Comparison of ENCODE assay signal across 19 cellular contexts in genomic region chr1:15026114-15026483, GRCh38.
"Had no signal": no experiment of that assay in that cellular context is flagged by ENCODE, and none has a peak within 500 bp of the region (broad histone marks: within the 10 kb centered on the region; RNA-seq: fewer than 3 reads in every experiment).

No MANE protein-coding gene starts in this region.

- H3K9me3 Mint-ChIP-seq: immature natural killer cell; naive thymus-derived CD8-positive, alpha-beta T cell; neural crest cell; stimulated activated effector memory CD8-positive, alpha-beta T cell treated with anti-CD3 and anti-CD28 coated beads, Interleukin-12 subunit alpha, Interleukin-12 subunit beta, amount 100 ng/mL, for 72 hours had no signal

- H3K4me1 Mint-ChIP-seq: immature natural killer cell; stimulated activated effector memory CD8-positive, alpha-beta T cell treated with anti-CD3 and anti-CD28 coated beads, Interleukin-12 subunit alpha, Interleukin-12 subunit beta, amount 100 ng/mL, for 72 hours had no signal

- H3K36me3 ChIP-seq: pancreas, tibial nerve had no signal

- H3K4me3 Mint-ChIP-seq: immature natural killer cell; naive thymus-derived CD8-positive, alpha-beta T cell; neural crest cell; stimulated activated effector memory CD8-positive, alpha-beta T cell treated with anti-CD3 and anti-CD28 coated beads, Interleukin-12 subunit alpha, Interleukin-12 subunit beta, amount 100 ng/mL, for 72 hours had no signal

- H3K36me3 Mint-ChIP-seq: immature natural killer cell; naive thymus-derived CD8-positive, alpha-beta T cell; stimulated activated effector memory CD8-positive, alpha-beta T cell treated with anti-CD3 and anti-CD28 coated beads, Interleukin-12 subunit alpha, Interleukin-12 subunit beta, amount 100 ng/mL, for 72 hours had no signal

- H3K4me3 ChIP-seq: dorsolateral prefrontal cortex, mucosa of descending colon, pancreas, testis, tibial nerve had no signal

- H3K9me3 ChIP-seq: mucosa of descending colon, pancreas, testis had no signal

- H3K27me3 ChIP-seq: dorsolateral prefrontal cortex, foreskin keratinocyte, pancreas, testis, tibial nerve had no signal

- H3K4me1 ChIP-seq: foreskin keratinocyte, pancreas, tibial nerve had no signal

- H3K27ac ChIP-seq: foreskin keratinocyte, pancreas, testis, tibial nerve had no signal

- H3K27ac Mint-ChIP-seq: immature natural killer cell; naive thymus-derived CD8-positive, alpha-beta T cell; progenitor cell of endocrine pancreas; stimulated activated effector memory CD8-positive, alpha-beta T cell treated with anti-CD3 and anti-CD28 coated beads, Interleukin-12 subunit alpha, Interleukin-12 subunit beta, amount 100 ng/mL, for 72 hours had no signal

- ATAC-seq: foreskin keratinocyte; left cardiac atrium; naive thymus-derived CD8-positive, alpha-beta T cell; pancreas; right cardiac atrium; stimulated activated effector memory CD8-positive, alpha-beta T cell treated with anti-CD3 and anti-CD28 coated beads, Interleukin-12 subunit alpha, Interleukin-12 subunit beta, amount 100 ng/mL, for 72 hours; stimulated activated naive CD8-positive, alpha-beta T cell treated with anti-CD3 and anti-CD28 coated beads, Interleukin-15, Interleukin-2, amounts not matched to agents 100 U/mL and 50 U/mL, for 24 hours had no signal

- DNase-seq: central memory CD4-positive, alpha-beta T cell; cortex of kidney; dorsolateral prefrontal cortex; effector CD8-positive, alpha-beta T cell; immature natural killer cell; left cardiac atrium; naive thymus-derived CD8-positive, alpha-beta T cell; pancreas; right cardiac atrium; small intestine; stimulated activated CD4-positive, alpha-beta T cell treated with anti-CD3 and anti-CD28 coated beads, Interleukin-2, amount 100 ng/mL, for 48 hours; stimulated activated naive CD8-positive, alpha-beta T cell treated with anti-CD3 and anti-CD28 coated beads, Interleukin-15, Interleukin-2, amounts not matched to agents 100 U/mL and 50 U/mL, for 24 hours; testis had no signal
